ENCODE assay signal across 8 cellular contexts in the genomic region with DNA sequence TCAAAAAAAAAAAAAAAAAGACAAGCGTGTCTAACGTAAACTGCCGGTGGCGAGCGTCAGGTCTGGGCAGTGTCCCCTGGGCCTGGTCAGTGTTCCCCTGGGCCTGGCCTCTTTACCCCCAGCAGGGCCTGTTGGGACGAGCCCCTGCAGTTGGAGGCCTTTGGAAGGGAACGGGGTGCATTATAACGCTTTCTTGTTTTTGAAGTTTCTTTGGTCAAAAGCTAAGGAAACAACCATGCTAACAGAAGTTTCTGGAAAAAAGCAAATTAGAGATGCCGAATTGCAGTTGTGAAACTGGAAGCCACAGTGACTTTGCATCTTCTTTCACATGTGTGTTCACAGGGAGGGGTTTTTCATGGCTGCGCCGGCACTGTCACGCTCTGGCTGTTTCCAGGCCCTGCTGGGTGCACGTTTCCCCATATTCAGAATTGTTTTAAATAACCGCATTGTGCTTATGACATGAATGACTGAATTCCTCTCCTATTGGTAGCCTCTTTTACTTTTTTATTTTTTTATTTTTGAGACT. TPM values are rescaled to one million over a fixed set of nuclear protein-coding genes. Genes with fewer than 3 reads are reported as not detected.
A peak's percentile ranks its signal among the peaks of the same experiment; 100 is the strongest.
DNase-seq lines count a peak whose midpoint lies in the region; ATAC-seq and TF ChIP-seq lines count a peak whose summit lies in the region.

No MANE protein-coding gene starts in this region.

- CTCF ChIA-PET in WTC11 (lab: Charles Lee): no interaction called here

- TF ChIP-seq CTCF in lower lobe of right lung (IDR thresholded peaks at IDR 0.05) (no peak), WTC11 (IDR thresholded peaks at IDR 0.05) (no peak), uterus (IDR thresholded peaks at IDR 0.05) (no peak)

- no peaks in the 10 kb centered on the region for H3K9me3 ChIP-seq in lower lobe of right lung
- no peaks in the 10 kb centered on the region for H3K9me3 ChIP-seq in uterus

- H3K27me3 Mint-ChIP-seq in WTC11 (ENCODE audit: low read depth): no peaks in the 10 kb centered on the region

- H3K27ac Mint-ChIP-seq in WTC11: no peak overlapping the region

- no peaks in the 10 kb centered on the region for H3K4me1 Mint-ChIP-seq in WTC11

- H3K36me3 Mint-ChIP-seq in WTC11: peaks cover 30% of the 10 kb centered on the region

- TF ChIP-seq POLR2A in uterus (IDR thresholded peaks at IDR 0.05): no peak

- POLR2A ChIA-PET in WTC11 (lab: Charles Lee): no interaction called here

- H3K9me3 Mint-ChIP-seq in WTC11: no peaks in the 10 kb centered on the region

- ATAC-seq in GM18870 (IDR thresholded peaks at IDR 0.05; ENCODE audit: unreplicated experiment): peak; percentile 85
- peak; percentile 73 for ATAC-seq in GM21619 (IDR thresholded peaks at IDR 0.05; ENCODE audit: unreplicated experiment)
- ATAC-seq in HG03460 (IDR thresholded peaks at IDR 0.05; ENCODE audit: unreplicated experiment): peak; percentile 82
- ATAC-seq in lower lobe of right lung: no peak
- ATAC-seq in WTC11: no peak

- H3K27me3 ChIP-seq in lower lobe of right lung (ENCODE audit: low read depth): no peaks in the 10 kb centered on the region
- no peaks in the 10 kb centered on the region for H3K27me3 ChIP-seq in uterus

- H3K4me3 ChIP-seq in lower lobe of right lung (no peak overlapping the region), uterus (no peak overlapping the region)

- no peak overlapping the region for H3K4me3 Mint-ChIP-seq in WTC11

- peaks cover 50% of the 10 kb centered on the region for H3K36me3 ChIP-seq in lower lobe of right lung
- H3K36me3 ChIP-seq in uterus: no peaks in the 10 kb centered on the region

- intact Hi-C loops in lower lobe of right lung (cut with DNase I): no loop called here
- intact Hi-C loops in uterus (cut with DNase I; ENCODE audit: low total_unique reads): no loop called here

- peak overlapping the region; percentile 11 for H3K27ac ChIP-seq in lower lobe of right lung
- no peak overlapping the region for H3K27ac ChIP-seq in uterus

- DNase-seq in lower lobe of right lung: peak; percentile 71
- no peak for DNase-seq in ureter (ENCODE audit: low spot score)
- DNase-seq in WTC11 (ENCODE audit: low spot score): no peak
- DNase-seq in uterus: no peak
- no peak for DNase-seq in central memory CD4-positive, alpha-beta T cell

- no peaks in the 10 kb centered on the region for H3K4me1 ChIP-seq in lower lobe of right lung
- no peaks in the 10 kb centered on the region for H3K4me1 ChIP-seq in uterus

TF ChIP-seq in WTC11, 78 proteins besides CTCF, POLR2A, EP300 and RAD21 (continues in another document):
- TF ChIP-seq ZNF416 (CRISPR knock-in tag; IDR thresholded peaks at IDR 0.05) (no peak), CREM (CRISPR knock-in tag; IDR thresholded peaks at IDR 0.05) (no peak), ZNF219 (CRISPR knock-in tag; IDR thresholded peaks at IDR 0.05; ENCODE audit: borderline replicate concordance) (no peak), KAT7 (CRISPR knock-in tag; IDR thresholded peaks at IDR 0.05; ENCODE audit: borderline replicate concordance) (no peak), ZNF232 (CRISPR knock-in tag; IDR thresholded peaks at IDR 0.05) (no peak), ZNF423 (CRISPR knock-in tag; IDR thresholded peaks at IDR 0.05) (no peak), E2F1 (CRISPR knock-in tag; IDR thresholded peaks at IDR 0.05) (no peak)
- TF ChIP-seq, protein P1, sequence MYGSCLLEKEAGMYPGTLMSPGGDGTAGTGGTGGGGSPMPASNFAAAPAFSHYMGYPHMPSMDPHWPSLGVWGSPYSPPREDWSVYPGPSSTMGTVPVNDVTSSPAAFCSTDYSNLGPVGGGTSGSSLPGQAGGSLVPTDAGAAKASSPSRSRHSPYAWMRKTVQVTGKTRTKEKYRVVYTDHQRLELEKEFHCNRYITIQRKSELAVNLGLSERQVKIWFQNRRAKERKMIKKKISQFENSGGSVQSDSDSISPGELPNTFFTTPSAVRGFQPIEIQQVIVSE (CRISPR knock-in tag; IDR thresholded peaks at IDR 0.05; ENCODE audit: borderline replicate concordance): no peak
- TF ChIP-seq, protein P2, sequence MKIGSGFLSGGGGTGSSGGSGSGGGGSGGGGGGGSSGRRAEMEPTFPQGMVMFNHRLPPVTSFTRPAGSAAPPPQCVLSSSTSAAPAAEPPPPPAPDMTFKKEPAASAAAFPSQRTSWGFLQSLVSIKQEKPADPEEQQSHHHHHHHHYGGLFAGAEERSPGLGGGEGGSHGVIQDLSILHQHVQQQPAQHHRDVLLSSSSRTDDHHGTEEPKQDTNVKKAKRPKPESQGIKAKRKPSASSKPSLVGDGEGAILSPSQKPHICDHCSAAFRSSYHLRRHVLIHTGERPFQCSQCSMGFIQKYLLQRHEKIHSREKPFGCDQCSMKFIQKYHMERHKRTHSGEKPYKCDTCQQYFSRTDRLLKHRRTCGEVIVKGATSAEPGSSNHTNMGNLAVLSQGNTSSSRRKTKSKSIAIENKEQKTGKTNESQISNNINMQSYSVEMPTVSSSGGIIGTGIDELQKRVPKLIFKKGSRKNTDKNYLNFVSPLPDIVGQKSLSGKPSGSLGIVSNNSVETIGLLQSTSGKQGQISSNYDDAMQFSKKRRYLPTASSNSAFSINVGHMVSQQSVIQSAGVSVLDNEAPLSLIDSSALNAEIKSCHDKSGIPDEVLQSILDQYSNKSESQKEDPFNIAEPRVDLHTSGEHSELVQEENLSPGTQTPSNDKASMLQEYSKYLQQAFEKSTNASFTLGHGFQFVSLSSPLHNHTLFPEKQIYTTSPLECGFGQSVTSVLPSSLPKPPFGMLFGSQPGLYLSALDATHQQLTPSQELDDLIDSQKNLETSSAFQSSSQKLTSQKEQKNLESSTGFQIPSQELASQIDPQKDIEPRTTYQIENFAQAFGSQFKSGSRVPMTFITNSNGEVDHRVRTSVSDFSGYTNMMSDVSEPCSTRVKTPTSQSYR (CRISPR knock-in tag; IDR thresholded peaks at IDR 0.05): no peak
- TF ChIP-seq, protein P3, sequence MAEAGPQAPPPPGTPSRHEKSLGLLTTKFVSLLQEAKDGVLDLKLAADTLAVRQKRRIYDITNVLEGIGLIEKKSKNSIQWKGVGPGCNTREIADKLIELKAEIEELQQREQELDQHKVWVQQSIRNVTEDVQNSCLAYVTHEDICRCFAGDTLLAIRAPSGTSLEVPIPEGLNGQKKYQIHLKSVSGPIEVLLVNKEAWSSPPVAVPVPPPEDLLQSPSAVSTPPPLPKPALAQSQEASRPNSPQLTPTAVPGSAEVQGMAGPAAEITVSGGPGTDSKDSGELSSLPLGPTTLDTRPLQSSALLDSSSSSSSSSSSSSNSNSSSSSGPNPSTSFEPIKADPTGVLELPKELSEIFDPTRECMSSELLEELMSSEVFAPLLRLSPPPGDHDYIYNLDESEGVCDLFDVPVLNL (CRISPR knock-in tag; IDR thresholded peaks at IDR 0.05; ENCODE audit: borderline replicate concordance, low read depth): no peak
- TF ChIP-seq, protein P4, sequence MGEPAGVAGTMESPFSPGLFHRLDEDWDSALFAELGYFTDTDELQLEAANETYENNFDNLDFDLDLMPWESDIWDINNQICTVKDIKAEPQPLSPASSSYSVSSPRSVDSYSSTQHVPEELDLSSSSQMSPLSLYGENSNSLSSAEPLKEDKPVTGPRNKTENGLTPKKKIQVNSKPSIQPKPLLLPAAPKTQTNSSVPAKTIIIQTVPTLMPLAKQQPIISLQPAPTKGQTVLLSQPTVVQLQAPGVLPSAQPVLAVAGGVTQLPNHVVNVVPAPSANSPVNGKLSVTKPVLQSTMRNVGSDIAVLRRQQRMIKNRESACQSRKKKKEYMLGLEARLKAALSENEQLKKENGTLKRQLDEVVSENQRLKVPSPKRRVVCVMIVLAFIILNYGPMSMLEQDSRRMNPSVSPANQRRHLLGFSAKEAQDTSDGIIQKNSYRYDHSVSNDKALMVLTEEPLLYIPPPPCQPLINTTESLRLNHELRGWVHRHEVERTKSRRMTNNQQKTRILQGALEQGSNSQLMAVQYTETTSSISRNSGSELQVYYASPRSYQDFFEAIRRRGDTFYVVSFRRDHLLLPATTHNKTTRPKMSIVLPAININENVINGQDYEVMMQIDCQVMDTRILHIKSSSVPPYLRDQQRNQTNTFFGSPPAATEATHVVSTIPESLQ (CRISPR knock-in tag; IDR thresholded peaks at IDR 0.05): no peak

RNA-seq across cellular contexts. Expression of gene RRP1, which starts 16.0 kb away (rescaled TPM):
- total RNA-seq in lower lobe of right lung: 13.6 TPM
- 32.0 TPM for total RNA-seq in ureter
- 45.0 to 53.0 TPM (median 45.9 TPM) in 3 replicates for total RNA-seq in WTC11 (2021)
- total RNA-seq in uterus: 10 to 100 TPM; 11.0 to 31.5 (median 19.5) TPM

RNA-seq across cellular contexts. Expression of gene CSTB, which starts 29.2 kb away (rescaled TPM):
- total RNA-seq in lower lobe of right lung: 154 TPM
- 181 TPM for total RNA-seq in ureter
- 35.2 to 38.6 TPM (median 36.1 TPM) in 3 replicates for total RNA-seq in WTC11 (2021)
- total RNA-seq in uterus: 10 to 100 TPM in 1 of 4 donors, 1 to 10 TPM in 3; 2.0 to 31.2 (median 5.6) TPM

RNA-seq across cellular contexts. Expression of gene AGPAT3, which starts 59.7 kb away (rescaled TPM):
- total RNA-seq in lower lobe of right lung (83.3 TPM), ureter (84.7 TPM), WTC11 (2021) (5.6 to 9.7 TPM (median 9.4 TPM) in 3 replicates), uterus (10 to 100 TPM in 3 of 4 donors, 1 to 10 TPM in 1; 6.8 to 43.4 (median 28.4) TPM)

Comparison
In these comparisons a context has a peak if more than half of its experiments do, and no peak if none do; other contexts are left out.
1. ATAC-seq: peak in GM18870 (single experiment), GM21619 (single experiment) and HG03460 (single experiment); none in lower lobe of right lung (0 of 2) and WTC11 (single experiment).